8 cellular contexts compared by ENCODE assay signal in genomic region chr17:45021607-45022287, GRCh38. TPM values are rescaled to one million over a fixed set of nuclear protein-coding genes. Genes with fewer than 3 reads are reported as not detected.
DNase-seq lines count a peak whose midpoint lies in the region; ATAC-seq, FAIRE-seq and TF ChIP-seq lines count a peak whose summit lies in the region.

No MANE protein-coding gene starts in this region.

- WGBS in heart right ventricle, 2 donors = 4 to 5% methylated on average over 57 of the region's 57 CpGs
- WGBS in prostate gland = 12% methylated on average over 46 of the region's 57 CpGs
- 1% methylated on average over 57 of the region's 57 CpGs for WGBS in urinary bladder

- H3K9me3 Mint-ChIP-seq in activated naive CD8-positive, alpha-beta T cell treated with anti-CD3 and anti-CD28 coated beads, Interleukin-2, amount 50 U/mL, for 24 hours = no peaks in the 10 kb centered on the region

- H3K9me3 ChIP-seq in heart right ventricle (no peaks in the 10 kb centered on the region), prostate gland (no peaks in the 10 kb centered on the region)

- intact Hi-C loops in heart right ventricle (cut with DNase I) = loop anchor here in 9 of 10 donors (1.0 to 10.0 kb wide), 11 partner anchors 73 to 249 kb away; a partner anchor contains a TSS
- intact Hi-C loops in prostate gland (cut with DNase I) = loop anchor here (1.0 to 5.0 kb wide), 3 partner anchors 101 to 244 kb away; partner anchors contain the start of gene PLCD3

- H3K4me1 ChIP-seq in KMS-11 (ENCODE audit: low read depth, poor library complexity, severe bottlenecking) (peaks cover 6% of the 10 kb centered on the region), heart right ventricle (peaks cover 13 to 46% (median 38%) of the 10 kb centered on the region in 9 donors), prostate gland (replicated peaks) (peaks cover 13% of the 10 kb centered on the region), urinary bladder (ENCODE audit: insufficient read depth) (no peaks in the 10 kb centered on the region)

- H3K27me3 Mint-ChIP-seq in activated naive CD8-positive, alpha-beta T cell treated with anti-CD3 and anti-CD28 coated beads, Interleukin-2, amount 50 U/mL, for 24 hours = peaks cover 31% of the 10 kb centered on the region

- peaks cover 4% of the 10 kb centered on the region for H3K36me3 Mint-ChIP-seq in activated naive CD8-positive, alpha-beta T cell treated with anti-CD3 and anti-CD28 coated beads, Interleukin-2, amount 50 U/mL, for 24 hours (ENCODE audit: low read depth)

- peak; percentile 90 for FAIRE-seq in GM12891 (lab: Jason Lieb, UNC)

- H3K27ac Mint-ChIP-seq in activated naive CD8-positive, alpha-beta T cell treated with anti-CD3 and anti-CD28 coated beads, Interleukin-2, amount 50 U/mL, for 24 hours = no peak overlapping the region

- H2AFZ ChIP-seq in KMS-11 (ENCODE audit: low read depth) = no peak overlapping the region

- DNase-seq in GM12891 (ENCODE audit: insufficient read length, low spot score) (peak; percentile 97), T follicular helper cell (ENCODE audit: low read depth) (peak; percentile 48), heart right ventricle (peak; percentile 44 to 81), prostate gland (ENCODE audit: low spot score) (peak; percentile 42)
- peak; percentile 78 for DNase-seq in activated naive CD8-positive, alpha-beta T cell treated with anti-CD3 and anti-CD28 coated beads, Interleukin-2, amount 50 U/mL, for 24 hours

- no peaks in the 10 kb centered on the region for H4K20me1 ChIP-seq in KMS-11 (ENCODE audit: insufficient read depth)

- H3K4me2 ChIP-seq in KMS-11 = peak overlapping the region; percentile 61

- TF ChIP-seq POLR2A in GM12891 (IDR thresholded peaks at IDR 0.05; ENCODE audit: low read depth, low read length) = no peak
- TF ChIP-seq POLR2A in prostate gland (IDR thresholded peaks at IDR 0.05) = no peak

- H3K27ac ChIP-seq in KMS-11 (no peak overlapping the region), heart right ventricle (peak overlapping the region in 9 of 10 donors; percentile 61 to 81 (median 71)), prostate gland (peak overlapping the region; percentile 58 to 79), urinary bladder (ENCODE audit: low read depth) (peak overlapping the region; percentile 79)

- no peaks in the 10 kb centered on the region for H3K79me2 ChIP-seq in KMS-11 (ENCODE audit: insufficient read depth, low read depth)

- no peaks in the 10 kb centered on the region for H3K36me3 ChIP-seq in KMS-11 (ENCODE audit: insufficient read depth)
- H3K36me3 ChIP-seq in heart right ventricle = peaks cover 0 to 12% (median 2%) of the 10 kb centered on the region in 9 donors
- H3K36me3 ChIP-seq in prostate gland = no peaks in the 10 kb centered on the region
- peaks cover 2% of the 10 kb centered on the region for H3K36me3 ChIP-seq in urinary bladder (ENCODE audit: insufficient read depth)

- peak; percentile 61 for ATAC-seq in activated naive CD8-positive, alpha-beta T cell treated with anti-CD3 and anti-CD28 coated beads, Interleukin-2, amount 50 U/mL, for 24 hours
- peak; percentile 76 to 86 (median 80) for ATAC-seq in heart right ventricle
- ATAC-seq in GM21447 (IDR thresholded peaks at IDR 0.05; ENCODE audit: unreplicated experiment) = no peak

- peaks cover 37% of the 10 kb centered on the region for H3K27me3 ChIP-seq in KMS-11 (ENCODE audit: insufficient read depth, low read depth)
- peaks cover 0 to 44% (median 0%) of the 10 kb centered on the region in 7 donors for H3K27me3 ChIP-seq in heart right ventricle
- no peaks in the 10 kb centered on the region for H3K27me3 ChIP-seq in prostate gland (replicated peaks; ENCODE audit: insufficient read depth)

- peak; percentile 78 for TF ChIP-seq CTCF in KMS-11 (conservative IDR thresholded peaks at IDR 0.05; ENCODE audit: low read depth, low read length)
- peak; percentile 77 to 99 (median 92) for TF ChIP-seq CTCF in heart right ventricle (IDR thresholded peaks at IDR 0.05)
- TF ChIP-seq CTCF in prostate gland (IDR thresholded peaks at IDR 0.05) = peak; percentile 85 to 97 (median 91)

- peak overlapping the region; percentile 7 for H3K4me3 Mint-ChIP-seq in activated naive CD8-positive, alpha-beta T cell treated with anti-CD3 and anti-CD28 coated beads, Interleukin-2, amount 50 U/mL, for 24 hours

- H3K9ac ChIP-seq in KMS-11 = no peak overlapping the region

- no peak overlapping the region for H3K4me3 ChIP-seq in KMS-11 (IDR thresholded peaks at IDR 0.05; ENCODE audit: insufficient read depth, low read depth, low read length)
- H3K4me3 ChIP-seq in heart right ventricle = peak overlapping the region; percentile 4 to 61 (median 53)
- H3K4me3 ChIP-seq in prostate gland = peak overlapping the region; percentile 15 to 25
- peak overlapping the region; percentile 10 for H3K4me3 ChIP-seq in urinary bladder (ENCODE audit: low read depth, low read length)

- peaks cover 23% of the 10 kb centered on the region for H3K4me1 Mint-ChIP-seq in activated naive CD8-positive, alpha-beta T cell treated with anti-CD3 and anti-CD28 coated beads, Interleukin-2, amount 50 U/mL, for 24 hours

TF ChIP-seq in GM12891, 5 proteins besides CTCF, POLR2A, EP300 and RAD21:
- TF ChIP-seq POLR2AphosphoS5 (IDR thresholded peaks at IDR 0.05; ENCODE audit: low read depth, low read length) = no peak
- no peak for TF ChIP-seq TAF1 (IDR thresholded peaks at IDR 0.05; ENCODE audit: low read depth, low read length)
- no peak for TF ChIP-seq POU2F2 (IDR thresholded peaks at IDR 0.05; ENCODE audit: low read depth, low read length)
- TF ChIP-seq PAX5 (IDR thresholded peaks at IDR 0.05; ENCODE audit: insufficient read depth, low read length, severe bottlenecking) = no peak
- no peak for TF ChIP-seq SPI1 (IDR thresholded peaks at IDR 0.05; ENCODE audit: low read depth, low read length)

RNA-seq across cellular contexts. Expression of gene DCAKD, which starts 29.7 kb away (rescaled TPM):
- polyA plus RNA-seq in GM12891 (2012; ENCODE audit: low read depth, missing spikeins) = 24.3 TPM
- total RNA-seq in heart right ventricle (10 to 100 TPM; 28.1 to 46.2 (median 32.7) TPM), prostate gland (100 to 1,000 TPM in 1 of 2 donors, 10 to 100 TPM in 1; 91.1 to 111 TPM), urinary bladder (26.5 TPM)
- polyA plus RNA-seq in heart right ventricle (10 to 100 TPM; 21.1 to 22.9 TPM), urinary bladder (39.4 TPM)

RNA-seq across cellular contexts. Expression of gene NMT1, which starts 39.4 kb away (rescaled TPM):
- 97.0 TPM for polyA plus RNA-seq in GM12891 (2012; ENCODE audit: low read depth, missing spikeins)
- 100 to 1,000 TPM in 1 of 10 donors, 10 to 100 TPM in 9; 60.6 to 110 (median 74.4) TPM for total RNA-seq in heart right ventricle
- polyA plus RNA-seq in heart right ventricle = 10 to 100 TPM; 40.9 to 68.5 TPM
- 10 to 100 TPM; 39.4 to 68.5 TPM for total RNA-seq in prostate gland
- 31.4 TPM for total RNA-seq in urinary bladder
- polyA plus RNA-seq in urinary bladder = 50.1 TPM

RNA-seq across cellular contexts. Expression of gene C1QL1, which starts 53.6 kb away (rescaled TPM):
- polyA plus RNA-seq in GM12891 (2012; ENCODE audit: low read depth, missing spikeins) = not detected
- total RNA-seq in heart right ventricle = 10 to 100 TPM in 2 of 10 donors, 1 to 10 TPM in 5, under 1 TPM in 3; 0.37 to 25.6 (median 1.1) TPM
- 10 to 100 TPM in 1 of 2 donors, 1 to 10 TPM in 1; 2.2 to 12.7 TPM for polyA plus RNA-seq in heart right ventricle
- total RNA-seq in prostate gland = 1 to 10 TPM in 1 of 2 donors, under 1 TPM in 1; 0.87 to 1.1 TPM
- 12.6 TPM for total RNA-seq in urinary bladder
- polyA plus RNA-seq in urinary bladder = 15.1 TPM

Comparison
In these comparisons a context has a peak if more than half of its experiments do, and no peak if none do; other contexts are left out.
1. DNase-seq: peak in every context shown above with its lines; median percentile 97 in GM12891; 78 in activated naive CD8-positive, alpha-beta T cell treated with anti-CD3 and anti-CD28 coated beads, Interleukin-2, amount 50 U/mL, for 24 hours; 62 in heart right ventricle; 48 in T follicular helper cell; 42 in prostate gland.